In genomic region chr3:174438501-174439156, GRCh38 we compare ENCODE assay signal across 10 cellular contexts.
DNase-seq lines count a peak whose midpoint lies in the region; ATAC-seq, FAIRE-seq and TF ChIP-seq lines count a peak whose summit lies in the region.
"Had no signal": no experiment of that assay in that cellular context is flagged by ENCODE, and none has a peak within 500 bp of the region (broad histone marks: within the 10 kb centered on the region; RNA-seq: fewer than 3 reads in every experiment).

No MANE protein-coding gene starts in this region.

- 44% methylated on average over 5 of the region's 5 CpGs for WGBS in smooth muscle cell (ENCODE audit: low lambda C conversion rate)

- peak overlapping the region; percentile 76 for H2AFZ ChIP-seq in smooth muscle cell (ENCODE audit: low read depth)

- H3K4me1 ChIP-seq in smooth muscle cell (ENCODE audit: low read depth), result peaks cover 30% of the 10 kb centered on the region
- H3K4me1 ChIP-seq in BE2C, result no peaks in the 10 kb centered on the region

- peak overlapping the region; percentile 87 for H3K9ac ChIP-seq in smooth muscle cell (ENCODE audit: low read depth)

- no peak for ATAC-seq in GM21390 (IDR thresholded peaks at IDR 0.05; ENCODE audit: unreplicated experiment)

- no peaks in the 10 kb centered on the region for H3K79me2 ChIP-seq in smooth muscle cell (ENCODE audit: low read depth)

- no peak for TF ChIP-seq CTCF in HFF-Myc (IDR thresholded peaks at IDR 0.05; ENCODE audit: low read depth, low read length, missing control alignments)
- TF ChIP-seq CTCF in astrocyte of the cerebellum (IDR thresholded peaks at IDR 0.05; ENCODE audit: low read depth, low read length, missing control alignments), result no peak
- TF ChIP-seq CTCF in smooth muscle cell (IDR thresholded peaks at IDR 0.05; ENCODE audit: borderline replicate concordance, insufficient read depth, poor library complexity, severe bottlenecking), result no peak
- no peak for TF ChIP-seq CTCF in BE2C (IDR thresholded peaks at IDR 0.05; ENCODE audit: low read depth, low read length)

- H3K27ac ChIP-seq in smooth muscle cell (ENCODE audit: low read depth), result peak overlapping the region; percentile 95

- in situ Hi-C loops in astrocyte of the cerebellum (cut with HindIII; ENCODE audit: low sequenced_read_pairs), result no loop called here

- H3K4me3 ChIP-seq in HFF-Myc (replicated peaks; ENCODE audit: low read depth, low read length) (peak overlapping the region; percentile 72), astrocyte of the cerebellum (ENCODE audit: low read depth, low read length) (peak overlapping the region; percentile 65), smooth muscle cell (peak overlapping the region; percentile 92), BE2C (ENCODE audit: low read depth, low read length) (no peak overlapping the region)

- no peak for FAIRE-seq in HTR-8/SVneo (lab: Jason Lieb, UNC)

- H3K36me3 ChIP-seq in smooth muscle cell (ENCODE audit: low read depth) (no peaks in the 10 kb centered on the region), BE2C (no peaks in the 10 kb centered on the region)

- H3K9me3 ChIP-seq in smooth muscle cell (replicated peaks; ENCODE audit: low read depth) (no peaks in the 10 kb centered on the region), BE2C (no peaks in the 10 kb centered on the region)

- H3K27me3 ChIP-seq in smooth muscle cell (ENCODE audit: low read depth) (no peaks in the 10 kb centered on the region), BE2C (peaks cover 51% of the 10 kb centered on the region)

- H3F3A ChIP-seq in smooth muscle cell (ENCODE audit: low read depth), result peaks cover 7% of the 10 kb centered on the region

- peak overlapping the region; percentile 88 for H3K4me2 ChIP-seq in smooth muscle cell

- no peaks in the 10 kb centered on the region for H4K20me1 ChIP-seq in smooth muscle cell (ENCODE audit: low read depth)

- DNase-seq in HFF-Myc (ENCODE audit: extremely low read depth, low read depth), result no peak
- DNase-seq in astrocyte of the cerebellum (ENCODE audit: low read depth), result no peak
- DNase-seq in left kidney (ENCODE audit: low read depth, low spot score), result peak; percentile 7
- no peak for DNase-seq in smooth muscle cell (lab: John Stamatoyannopoulos, UW; ENCODE audit: unreplicated experiment)
- DNase-seq in HTR-8/SVneo (ENCODE audit: insufficient read length, low spot score), result no peak
- no peak for DNase-seq in effector CD4-positive, alpha-beta T cell
- DNase-seq in BE2C, result no peak
- DNase-seq: activated T-cell treated with anti-CD3 and anti-CD28 coated beads, Interleukin-2, amount 50 U/mL, for 48 hours; stimulated activated CD4-positive, alpha-beta T cell treated with anti-CD3 and anti-CD28 coated beads, Interleukin-4, amount 100 ng/mL, for 1 hour had no signal
